Comparison of ENCODE assay signal across 10 cellular contexts in genomic region chr13:27423333-27423732, GRCh38. TPM values are rescaled to one million over a fixed set of nuclear protein-coding genes. Genes with fewer than 3 reads are reported as not detected.
DNase-seq lines count a peak whose midpoint lies in the region; ATAC-seq and TF ChIP-seq lines count a peak whose summit lies in the region.
"Had no signal": no experiment of that assay in that cellular context is flagged by ENCODE, and none has a peak within 500 bp of the region (broad histone marks: within the 10 kb centered on the region; RNA-seq: fewer than 3 reads in every experiment).

No MANE protein-coding gene starts in this region.

- H3K36me3 ChIP-seq in breast epithelium: no peaks in the 10 kb centered on the region

- POLR2A ChIA-PET in MCF 10A (lab: Yijun Ruan, JAX): interaction anchor here (1.4 to 7.2 kb wide), 3 partner anchors 27 to 197 kb away, joined by 6 to 220 read pairs (median 91); partner anchors contain the start of genes LNX2, MTIF3 and POLR1D

- BruUV-seq in MCF 10A (replicated peaks; lab: Mats Ljungman, UMichigan): no TSS peak

- no peak for DNase-seq in MCF 10A (ENCODE audit: unreplicated experiment)
- DNase-seq in breast epithelium (ENCODE audit: low spot score in 2 of 2): no peak
- no peak for DNase-seq in T-helper 17 cell
- DNase-seq in globus pallidus (ENCODE audit: low spot score): peak; percentile 5
- DNase-seq in stimulated activated naive CD8-positive, alpha-beta T cell treated with anti-CD3 and anti-CD28 coated beads, Interleukin-15, amount 100 ng/mL, for 72 hours: no peak
- no peak for DNase-seq in RKO (ENCODE audit: low spot score)
- DNase-seq in HuH-7.5 (ENCODE audit: low spot score): no peak
- DNase-seq in GM19240 (ENCODE audit: insufficient read length, low spot score): no peak
- DNase-seq: NCI-H2081, T1000 had no signal

- peak overlapping the region in 1 of 2 donors; percentile 92 for H3K27ac ChIP-seq in breast epithelium

- H3K9me3 ChIP-seq in breast epithelium: no peaks in the 10 kb centered on the region
- no peaks in the 10 kb centered on the region for H3K9me3 ChIP-seq in T-helper 17 cell (ENCODE audit: control insufficient read depth, low read length, poor library complexity, severe bottlenecking)

- H3K27me3 ChIP-seq in breast epithelium: no peaks in the 10 kb centered on the region

- intact Hi-C loops in MCF 10A (cut with micrococcal nuclease): no loop called here
- intact Hi-C loops in breast epithelium (cut with DNase I; ENCODE audit: low total_unique reads): no loop called here

- ATAC-seq in T-helper 17 cell: no peak
- no peak for ATAC-seq in stimulated activated naive CD8-positive, alpha-beta T cell treated with anti-CD3 and anti-CD28 coated beads, Interleukin-15, amount 100 ng/mL, for 72 hours

- peak overlapping the region in 1 of 3 donors; percentile 81 for H3K4me3 ChIP-seq in breast epithelium

- H3K27ac Mint-ChIP-seq in MCF 10A (ENCODE audit: low read depth, unreplicated experiment): no peak overlapping the region
- peak overlapping the region; percentile 99 for H3K27ac Mint-ChIP-seq in T-helper 17 cell
- H3K27ac Mint-ChIP-seq in stimulated activated naive CD8-positive, alpha-beta T cell treated with anti-CD3 and anti-CD28 coated beads, Interleukin-15, amount 100 ng/mL, for 72 hours: no peak overlapping the region

- peaks cover 28% of the 10 kb centered on the region for H3K4me1 Mint-ChIP-seq in MCF 10A (ENCODE audit: insufficient read depth, unreplicated experiment)
- H3K4me1 Mint-ChIP-seq in T-helper 17 cell: peaks cover 42% of the 10 kb centered on the region
- peaks cover 39% of the 10 kb centered on the region for H3K4me1 Mint-ChIP-seq in stimulated activated naive CD8-positive, alpha-beta T cell treated with anti-CD3 and anti-CD28 coated beads, Interleukin-15, amount 100 ng/mL, for 72 hours

- TF ChIP-seq POLR2A in breast epithelium (IDR thresholded peaks at IDR 0.05): no peak

- CTCF ChIA-PET in MCF 10A (lab: Yijun Ruan, JAX): no interaction called here

- H3K36me3 Mint-ChIP-seq in MCF 10A (ENCODE audit: insufficient read depth, unreplicated experiment): peaks cover 12% of the 10 kb centered on the region
- H3K36me3 Mint-ChIP-seq in T-helper 17 cell (ENCODE audit: low read depth): peaks cover 10% of the 10 kb centered on the region

- H3K4me3 Mint-ChIP-seq in MCF 10A (ENCODE audit: unreplicated experiment) (peak overlapping the region; percentile 75), T-helper 17 cell (peak overlapping the region; percentile 100)
- H3K4me3 Mint-ChIP-seq in stimulated activated naive CD8-positive, alpha-beta T cell treated with anti-CD3 and anti-CD28 coated beads, Interleukin-15, amount 100 ng/mL, for 72 hours: peak overlapping the region; percentile 74 to 84

- no peak for TF ChIP-seq CTCF in MCF 10A (IDR thresholded peaks at IDR 0.05; ENCODE audit: unreplicated experiment)
- TF ChIP-seq CTCF in breast epithelium (IDR thresholded peaks at IDR 0.05): no peak

- no peaks in the 10 kb centered on the region for H3K9me3 Mint-ChIP-seq in MCF 10A (ENCODE audit: unreplicated experiment)
- no peaks in the 10 kb centered on the region for H3K9me3 Mint-ChIP-seq in stimulated activated naive CD8-positive, alpha-beta T cell treated with anti-CD3 and anti-CD28 coated beads, Interleukin-15, amount 100 ng/mL, for 72 hours

- peaks cover 5 to 10% of the 10 kb centered on the region in 2 donors for H3K4me1 ChIP-seq in breast epithelium

- H3K27me3 Mint-ChIP-seq in MCF 10A (ENCODE audit: insufficient read depth, unreplicated experiment): no peaks in the 10 kb centered on the region
- H3K27me3 Mint-ChIP-seq in T-helper 17 cell: peaks cover 5% of the 10 kb centered on the region
- H3K27me3 Mint-ChIP-seq in stimulated activated naive CD8-positive, alpha-beta T cell treated with anti-CD3 and anti-CD28 coated beads, Interleukin-15, amount 100 ng/mL, for 72 hours: no peaks in the 10 kb centered on the region

RNA-seq across cellular contexts. Expression of gene GTF3A, which starts 1.1 kb away (rescaled TPM):
- total RNA-seq in MCF 10A (2022): 124 and 159 TPM in 2 replicates
- 100 to 1,000 TPM; 124 to 186 (median 175) TPM for total RNA-seq in breast epithelium
- total RNA-seq in T-helper 17 cell: 100 to 1,000 TPM; 164 to 171 TPM

RNA-seq across cellular contexts. Expression of gene MTIF3, which starts 27.0 kb away (rescaled TPM):
- 35.6 and 40.9 TPM in 2 replicates for total RNA-seq in MCF 10A (2022)
- 100 to 1,000 TPM in 1 of 3 donors, 10 to 100 TPM in 2; 67.5 to 146 (median 72.7) TPM for total RNA-seq in breast epithelium
- 10 to 100 TPM; 33.2 to 38.3 TPM for total RNA-seq in T-helper 17 cell
